Comparison of ENCODE assay signal across 2 cellular contexts in the genomic region with DNA sequence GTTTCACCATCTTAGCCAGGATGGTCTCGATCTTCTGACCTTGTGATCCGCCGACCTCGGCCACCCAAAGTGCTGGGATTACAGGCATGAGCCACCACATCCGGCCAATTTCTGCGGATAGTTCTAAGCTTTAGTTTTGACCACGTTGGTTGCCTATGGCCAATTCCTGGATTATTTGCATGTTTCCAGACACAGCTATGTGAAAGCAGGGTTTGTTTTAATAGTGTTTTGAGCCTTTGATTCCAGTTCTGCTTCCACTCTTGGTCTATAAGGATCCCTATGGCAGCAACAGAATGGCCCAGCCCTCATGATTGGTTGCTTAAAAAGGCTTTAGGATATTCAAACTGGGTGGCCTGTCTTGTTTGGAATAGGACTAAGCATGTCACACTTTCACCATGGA.
TF ChIP-seq lines count a peak whose summit lies in the region.

No MANE protein-coding gene starts in this region.

TF ChIP-seq in A549, 52 proteins besides CTCF, POLR2A, EP300 and RAD21 (continued from another document):
- TF ChIP-seq, protein P1, sequence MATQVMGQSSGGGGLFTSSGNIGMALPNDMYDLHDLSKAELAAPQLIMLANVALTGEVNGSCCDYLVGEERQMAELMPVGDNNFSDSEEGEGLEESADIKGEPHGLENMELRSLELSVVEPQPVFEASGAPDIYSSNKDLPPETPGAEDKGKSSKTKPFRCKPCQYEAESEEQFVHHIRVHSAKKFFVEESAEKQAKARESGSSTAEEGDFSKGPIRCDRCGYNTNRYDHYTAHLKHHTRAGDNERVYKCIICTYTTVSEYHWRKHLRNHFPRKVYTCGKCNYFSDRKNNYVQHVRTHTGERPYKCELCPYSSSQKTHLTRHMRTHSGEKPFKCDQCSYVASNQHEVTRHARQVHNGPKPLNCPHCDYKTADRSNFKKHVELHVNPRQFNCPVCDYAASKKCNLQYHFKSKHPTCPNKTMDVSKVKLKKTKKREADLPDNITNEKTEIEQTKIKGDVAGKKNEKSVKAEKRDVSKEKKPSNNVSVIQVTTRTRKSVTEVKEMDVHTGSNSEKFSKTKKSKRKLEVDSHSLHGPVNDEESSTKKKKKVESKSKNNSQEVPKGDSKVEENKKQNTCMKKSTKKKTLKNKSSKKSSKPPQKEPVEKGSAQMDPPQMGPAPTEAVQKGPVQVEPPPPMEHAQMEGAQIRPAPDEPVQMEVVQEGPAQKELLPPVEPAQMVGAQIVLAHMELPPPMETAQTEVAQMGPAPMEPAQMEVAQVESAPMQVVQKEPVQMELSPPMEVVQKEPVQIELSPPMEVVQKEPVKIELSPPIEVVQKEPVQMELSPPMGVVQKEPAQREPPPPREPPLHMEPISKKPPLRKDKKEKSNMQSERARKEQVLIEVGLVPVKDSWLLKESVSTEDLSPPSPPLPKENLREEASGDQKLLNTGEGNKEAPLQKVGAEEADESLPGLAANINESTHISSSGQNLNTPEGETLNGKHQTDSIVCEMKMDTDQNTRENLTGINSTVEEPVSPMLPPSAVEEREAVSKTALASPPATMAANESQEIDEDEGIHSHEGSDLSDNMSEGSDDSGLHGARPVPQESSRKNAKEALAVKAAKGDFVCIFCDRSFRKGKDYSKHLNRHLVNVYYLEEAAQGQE (IDR thresholded peaks at IDR 0.05): no peak
- TF ChIP-seq, protein P2, sequence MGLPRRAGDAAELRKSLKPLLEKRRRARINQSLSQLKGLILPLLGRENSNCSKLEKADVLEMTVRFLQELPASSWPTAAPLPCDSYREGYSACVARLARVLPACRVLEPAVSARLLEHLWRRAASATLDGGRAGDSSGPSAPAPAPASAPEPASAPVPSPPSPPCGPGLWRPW (IDR thresholded peaks at IDR 0.05): no peak

TF ChIP-seq in GM23338, 12 proteins besides CTCF, POLR2A, EP300 and RAD21 (continued from another document):
- TF ChIP-seq, protein P3, sequence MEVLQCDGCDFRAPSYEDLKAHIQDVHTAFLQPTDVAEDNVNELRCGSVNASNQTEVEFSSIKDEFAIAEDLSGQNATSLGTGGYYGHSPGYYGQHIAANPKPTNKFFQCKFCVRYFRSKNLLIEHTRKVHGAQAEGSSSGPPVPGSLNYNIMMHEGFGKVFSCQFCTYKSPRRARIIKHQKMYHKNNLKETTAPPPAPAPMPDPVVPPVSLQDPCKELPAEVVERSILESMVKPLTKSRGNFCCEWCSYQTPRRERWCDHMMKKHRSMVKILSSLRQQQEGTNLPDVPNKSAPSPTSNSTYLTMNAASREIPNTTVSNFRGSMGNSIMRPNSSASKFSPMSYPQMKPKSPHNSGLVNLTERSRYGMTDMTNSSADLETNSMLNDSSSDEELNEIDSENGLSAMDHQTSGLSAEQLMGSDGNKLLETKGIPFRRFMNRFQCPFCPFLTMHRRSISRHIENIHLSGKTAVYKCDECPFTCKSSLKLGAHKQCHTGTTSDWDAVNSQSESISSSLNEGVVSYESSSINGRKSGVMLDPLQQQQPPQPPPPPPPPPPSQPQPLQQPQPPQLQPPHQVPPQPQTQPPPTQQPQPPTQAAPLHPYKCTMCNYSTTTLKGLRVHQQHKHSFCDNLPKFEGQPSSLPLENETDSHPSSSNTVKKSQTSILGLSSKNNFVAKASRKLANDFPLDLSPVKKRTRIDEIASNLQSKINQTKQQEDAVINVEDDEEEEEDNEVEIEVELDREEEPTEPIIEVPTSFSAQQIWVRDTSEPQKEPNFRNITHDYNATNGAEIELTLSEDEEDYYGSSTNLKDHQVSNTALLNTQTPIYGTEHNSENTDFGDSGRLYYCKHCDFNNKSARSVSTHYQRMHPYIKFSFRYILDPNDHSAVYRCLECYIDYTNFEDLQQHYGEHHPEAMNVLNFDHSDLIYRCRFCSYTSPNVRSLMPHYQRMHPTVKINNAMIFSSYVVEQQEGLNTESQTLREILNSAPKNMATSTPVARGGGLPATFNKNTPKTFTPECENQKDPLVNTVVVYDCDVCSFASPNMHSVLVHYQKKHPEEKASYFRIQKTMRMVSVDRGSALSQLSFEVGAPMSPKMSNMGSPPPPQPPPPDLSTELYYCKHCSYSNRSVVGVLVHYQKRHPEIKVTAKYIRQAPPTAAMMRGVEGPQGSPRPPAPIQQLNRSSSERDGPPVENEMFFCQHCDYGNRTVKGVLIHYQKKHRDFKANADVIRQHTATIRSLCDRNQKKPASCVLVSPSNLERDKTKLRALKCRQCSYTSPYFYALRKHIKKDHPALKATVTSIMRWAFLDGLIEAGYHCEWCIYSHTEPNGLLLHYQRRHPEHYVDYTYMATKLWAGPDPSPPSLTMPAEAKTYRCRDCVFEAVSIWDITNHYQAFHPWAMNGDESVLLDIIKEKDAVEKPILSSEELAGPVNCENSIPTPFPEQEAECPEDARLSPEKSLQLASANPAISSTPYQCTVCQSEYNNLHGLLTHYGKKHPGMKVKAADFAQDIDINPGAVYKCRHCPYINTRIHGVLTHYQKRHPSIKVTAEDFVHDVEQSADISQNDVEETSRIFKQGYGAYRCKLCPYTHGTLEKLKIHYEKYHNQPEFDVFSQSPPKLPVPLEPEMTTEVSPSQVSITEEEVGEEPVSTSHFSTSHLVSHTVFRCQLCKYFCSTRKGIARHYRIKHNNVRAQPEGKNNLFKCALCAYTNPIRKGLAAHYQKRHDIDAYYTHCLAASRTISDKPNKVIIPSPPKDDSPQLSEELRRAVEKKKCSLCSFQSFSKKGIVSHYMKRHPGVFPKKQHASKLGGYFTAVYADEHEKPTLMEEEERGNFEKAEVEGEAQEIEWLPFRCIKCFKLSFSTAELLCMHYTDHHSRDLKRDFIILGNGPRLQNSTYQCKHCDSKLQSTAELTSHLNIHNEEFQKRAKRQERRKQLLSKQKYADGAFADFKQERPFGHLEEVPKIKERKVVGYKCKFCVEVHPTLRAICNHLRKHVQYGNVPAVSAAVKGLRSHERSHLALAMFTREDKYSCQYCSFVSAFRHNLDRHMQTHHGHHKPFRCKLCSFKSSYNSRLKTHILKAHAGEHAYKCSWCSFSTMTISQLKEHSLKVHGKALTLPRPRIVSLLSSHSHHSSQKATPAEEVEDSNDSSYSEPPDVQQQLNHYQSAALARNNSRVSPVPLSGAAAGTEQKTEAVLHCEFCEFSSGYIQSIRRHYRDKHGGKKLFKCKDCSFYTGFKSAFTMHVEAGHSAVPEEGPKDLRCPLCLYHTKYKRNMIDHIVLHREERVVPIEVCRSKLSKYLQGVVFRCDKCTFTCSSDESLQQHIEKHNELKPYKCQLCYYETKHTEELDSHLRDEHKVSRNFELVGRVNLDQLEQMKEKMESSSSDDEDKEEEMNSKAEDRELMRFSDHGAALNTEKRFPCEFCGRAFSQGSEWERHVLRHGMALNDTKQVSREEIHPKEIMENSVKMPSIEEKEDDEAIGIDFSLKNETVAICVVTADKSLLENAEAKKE (CRISPR knock-in tag; IDR thresholded peaks at IDR 0.05): no peak
- TF ChIP-seq EZH2phosphoT487 (IDR thresholded peaks at IDR 0.05; ENCODE audit: unreplicated experiment) (no peak), CREB1 (CRISPR knock-in tag; IDR thresholded peaks at IDR 0.05; ENCODE audit: low read depth) (no peak), ZNF114 (CRISPR knock-in tag; IDR thresholded peaks at IDR 0.05) (no peak), POLR2AphosphoS5 (IDR thresholded peaks at IDR 0.05; ENCODE audit: low read depth) (no peak), STAT1 (IDR thresholded peaks at IDR 0.05; ENCODE audit: unreplicated experiment) (no peak), EZH2 (IDR thresholded peaks at IDR 0.05; ENCODE audit: low read depth, unreplicated experiment) (no peak)
- TF ChIP-seq, protein P4, sequence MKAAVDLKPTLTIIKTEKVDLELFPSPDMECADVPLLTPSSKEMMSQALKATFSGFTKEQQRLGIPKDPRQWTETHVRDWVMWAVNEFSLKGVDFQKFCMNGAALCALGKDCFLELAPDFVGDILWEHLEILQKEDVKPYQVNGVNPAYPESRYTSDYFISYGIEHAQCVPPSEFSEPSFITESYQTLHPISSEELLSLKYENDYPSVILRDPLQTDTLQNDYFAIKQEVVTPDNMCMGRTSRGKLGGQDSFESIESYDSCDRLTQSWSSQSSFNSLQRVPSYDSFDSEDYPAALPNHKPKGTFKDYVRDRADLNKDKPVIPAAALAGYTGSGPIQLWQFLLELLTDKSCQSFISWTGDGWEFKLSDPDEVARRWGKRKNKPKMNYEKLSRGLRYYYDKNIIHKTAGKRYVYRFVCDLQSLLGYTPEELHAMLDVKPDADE (IDR thresholded peaks at IDR 0.05): no peak
- TF ChIP-seq, protein P1 (IDR thresholded peaks at IDR 0.05; ENCODE audit: unreplicated experiment): no peak
